Comparison of ENCODE assay signal across 8 cellular contexts in the genomic region with DNA sequence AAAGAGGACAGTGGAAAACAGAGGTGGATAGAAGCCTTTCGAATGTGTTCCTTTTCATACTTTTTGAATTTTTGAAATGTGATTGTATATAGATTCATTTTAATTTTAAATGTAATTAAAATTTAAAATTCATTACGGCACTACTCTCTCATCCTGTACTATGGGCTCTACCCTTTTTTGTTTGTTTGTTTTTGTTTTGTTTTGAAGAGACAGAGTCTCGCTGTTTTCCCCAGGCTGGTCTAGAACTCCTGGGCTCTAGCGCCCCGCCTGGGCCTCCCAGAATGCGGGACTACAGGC. TPM values are rescaled to one million over a fixed set of nuclear protein-coding genes. Genes with fewer than 3 reads are reported as not detected.
DNase-seq lines count a peak whose midpoint lies in the region; ATAC-seq and TF ChIP-seq lines count a peak whose summit lies in the region.

No MANE protein-coding gene starts in this region.

- in situ Hi-C loops in HAP-1 (cut with MboI; ENCODE audit: low sequenced_read_pairs) = loop anchor here (5.0 kb wide), 1 partner anchor 331 kb away; no protein-coding TSS in a partner anchor

- ATAC-seq in GM19324 (IDR thresholded peaks at IDR 0.05; ENCODE audit: low FRiP score, unreplicated experiment) = no peak
- no peak for ATAC-seq in GM18861 (IDR thresholded peaks at IDR 0.05; ENCODE audit: unreplicated experiment)

- peak overlapping the region; percentile 96 for H3K27ac ChIP-seq in VCaP
- H3K27ac ChIP-seq in skin epidermis = peak overlapping the region; percentile 27 to 90 (median 83)

- TF ChIP-seq CTCF in VCaP (conservative IDR thresholded peaks at IDR 0.05) = no peak
- TF ChIP-seq CTCF in glutamatergic neuron (IDR thresholded peaks at IDR 0.05; ENCODE audit: partially characterized antibody, unreplicated experiment) = no peak

- peak overlapping the region; percentile 21 for H3K27ac Mint-ChIP-seq in glutamatergic neuron (ENCODE audit: unreplicated experiment)

- peaks cover 3% of the 10 kb centered on the region for H3K27me3 Mint-ChIP-seq in glutamatergic neuron (ENCODE audit: unreplicated experiment)

- no peak for DNase-seq in HAP-1 (ENCODE audit: low spot score in 2 of 2)
- DNase-seq in glutamatergic neuron = no peak
- no peak for DNase-seq in stimulated activated CD4-positive, alpha-beta T cell treated with anti-CD3 and anti-CD28 coated beads, Interleukin-4, amount 100 ng/mL, for 1 hour
- DNase-seq in COR-L47 (lab: John Stamatoyannopoulos, UW) = no peak

- H3K4me3 ChIP-seq in HAP-1 (peak overlapping the region; percentile 48), skin epidermis (peak overlapping the region; percentile 43 to 85 (median 53))

- no peaks in the 10 kb centered on the region for H3K27me3 ChIP-seq in HAP-1 (ENCODE audit: low read depth)

- peaks cover 2% of the 10 kb centered on the region for H3K4me1 Mint-ChIP-seq in glutamatergic neuron (ENCODE audit: low read depth, unreplicated experiment)

- peak overlapping the region; percentile 82 for H3K4me3 Mint-ChIP-seq in glutamatergic neuron (ENCODE audit: unreplicated experiment)

- H3K4me1 ChIP-seq in HAP-1 = peaks cover 4% of the 10 kb centered on the region

- peaks cover 6% of the 10 kb centered on the region for H3K9me3 Mint-ChIP-seq in glutamatergic neuron (ENCODE audit: unreplicated experiment)

- no peaks in the 10 kb centered on the region for H3K36me3 Mint-ChIP-seq in glutamatergic neuron (ENCODE audit: unreplicated experiment)

- no peaks in the 10 kb centered on the region for H3K9me3 ChIP-seq in HAP-1

- H3K36me3 ChIP-seq in HAP-1 (replicated peaks) = no peaks in the 10 kb centered on the region

RNA-seq across cellular contexts. Expression of a gene that starts 11.9 kb away (rescaled TPM):
- 30.2 TPM for total RNA-seq in glutamatergic neuron (ENCODE audit: unreplicated experiment)

RNA-seq across cellular contexts. Expression of a gene that starts 48.3 kb away (rescaled TPM):
- 49.7 TPM for total RNA-seq in glutamatergic neuron (ENCODE audit: unreplicated experiment)

RNA-seq across cellular contexts. Expression of a gene that starts 49.8 kb away (rescaled TPM):
- 44.1 TPM for total RNA-seq in glutamatergic neuron (ENCODE audit: unreplicated experiment)
